15 cellular contexts compared by ENCODE assay signal in the genomic region with DNA sequence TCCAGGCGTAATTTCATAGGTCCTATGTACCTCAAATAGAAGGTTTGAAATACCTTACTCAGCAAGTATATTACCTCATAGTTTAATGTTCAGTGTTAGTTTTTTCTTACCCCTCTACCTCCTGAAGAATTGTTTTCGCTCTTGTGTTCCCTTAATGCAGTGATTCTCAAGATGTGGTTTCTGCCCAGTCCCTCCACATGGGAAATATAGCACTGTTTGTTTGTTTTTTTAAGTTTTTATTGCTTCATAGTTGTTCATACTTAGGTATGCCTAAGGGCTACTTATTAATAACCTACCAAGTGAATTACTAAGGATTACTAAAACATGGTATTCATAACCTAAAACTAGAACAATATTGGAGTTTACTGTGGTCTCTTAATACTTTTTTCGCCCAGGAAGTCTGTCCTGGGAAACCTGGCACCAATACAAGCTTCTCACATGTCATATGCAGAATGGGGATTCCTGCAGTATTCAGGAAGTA. TPM values are rescaled to one million over a fixed set of nuclear protein-coding genes. Genes with fewer than 3 reads are reported as not detected.
DNase-seq lines count a peak whose midpoint lies in the region; ATAC-seq and TF ChIP-seq lines count a peak whose summit lies in the region.
"Had no signal": no experiment of that assay in that cellular context is flagged by ENCODE, and none has a peak within 500 bp of the region (broad histone marks: within the 10 kb centered on the region; RNA-seq: fewer than 3 reads in every experiment).

No MANE protein-coding gene starts in this region.

- H3K4me1 ChIP-seq in A673 (ENCODE audit: insufficient read depth, low read length, poor library complexity, severe bottlenecking) = peaks cover 24% of the 10 kb centered on the region

- peak overlapping the region; percentile 24 for H3K27ac ChIP-seq in A673 (ENCODE audit: low read depth, low read length, poor library complexity, severe bottlenecking)

- BruUV-seq in A673 (replicated peaks; lab: Mats Ljungman, UMichigan) = no TSS peak

- in situ Hi-C loops in astrocyte of the spinal cord (cut with HindIII; ENCODE audit: low sequenced_read_pairs) = no loop called here

- CTCF ChIA-PET in A673 (lab: Charles Lee) = no interaction called here

- peak; percentile 18 for DNase-seq in A673 (ENCODE audit: low spot score)
- DNase-seq in LHCN-M2 (ENCODE audit: low read depth) = peak; percentile 75
- DNase-seq in astrocyte of the spinal cord (ENCODE audit: low read depth, low spot score) = peak; percentile 60
- DNase-seq in iris pigment epithelial cell (ENCODE audit: low read depth) = peak; percentile 88
- DNase-seq in SHP77 (lab: John Stamatoyannopoulos, UW) = no peak
- DNase-seq in Right ventricle myocardium superior = no peak
- no peak for DNase-seq in cardiac septum (ENCODE audit: low spot score)
- DNase-seq: activated CD4-positive, CD25-positive, alpha-beta regulatory T cell; activated T-cell treated with anti-CD3 and anti-CD28 coated beads, Interleukin-2, amount 50 U/mL, for 24 hours; AML-193; effector memory CD4-positive, alpha-beta T cell; NCI-H1436 treated with DMSO at 0.1 percent for 48 hours; NCI-H774; stimulated activated CD4-positive, alpha-beta T cell treated with anti-CD3 and anti-CD28 coated beads, Interleukin-2, amount 100 ng/mL, for 24 hours had no signal

- H3K27me3 ChIP-seq in A673 (replicated peaks; ENCODE audit: insufficient read depth, low read depth, low read length, poor library complexity) = no peaks in the 10 kb centered on the region

- H3K9me3 ChIP-seq in A673 (ENCODE audit: low read depth, low read length, poor library complexity, severe bottlenecking) = no peaks in the 10 kb centered on the region

- TF ChIP-seq CTCF in A673 (conservative IDR thresholded peaks at IDR 0.05; ENCODE audit: low read depth, low read length) (no peak), astrocyte of the spinal cord (IDR thresholded peaks at IDR 0.05; ENCODE audit: low read depth, low read length) (no peak)

- ATAC-seq in GM19351 (IDR thresholded peaks at IDR 0.05; ENCODE audit: unreplicated experiment) (no peak), Right ventricle myocardium superior (ENCODE audit: poor library complexity) (no peak)

- H3K36me3 ChIP-seq in A673 (ENCODE audit: insufficient read depth, low read length, poor library complexity, severe bottlenecking) = peaks cover 3% of the 10 kb centered on the region

- H3K4me3 ChIP-seq in A673 (ENCODE audit: low read depth, low read length, poor library complexity, severe bottlenecking) (no peak overlapping the region), astrocyte of the spinal cord (ENCODE audit: low read depth, low read length) (no peak overlapping the region)

- POLR2A ChIA-PET in A673 (lab: Charles Lee; ENCODE audit: low non-redundant PET) = no interaction called here

- intact Hi-C loops in A673 (cut with micrococcal nuclease; ENCODE audit: unreplicated experiment) = no loop called here
- intact Hi-C loops in Right ventricle myocardium superior (cut with DNase I) = no loop called here
- intact Hi-C loops in cardiac septum (cut with DNase I) = no loop called here

RNA-seq across cellular contexts. Expression of a gene that starts 5.0 kb away (rescaled TPM):
- total RNA-seq in A673 (2021) (45.6 and 47.6 TPM in 2 replicates), LHCN-M2 (2014; rRNA removed) (32.6 and 34.9 TPM in 2 replicates), Right ventricle myocardium superior (13.4 TPM), cardiac septum (17.1 TPM)
- polyA plus RNA-seq in LHCN-M2 (2012) = 15.0 TPM

RNA-seq across cellular contexts. Expression of a gene that starts 5.3 kb away (rescaled TPM):
- total RNA-seq in A673 (2021) (128 and 133 TPM in 2 replicates), LHCN-M2 (2014; rRNA removed) (102 and 109 TPM in 2 replicates), Right ventricle myocardium superior (54.8 TPM), cardiac septum (58.1 TPM)
- polyA plus RNA-seq in LHCN-M2 (2012) = 55.2 TPM

RNA-seq across cellular contexts. Expression of a gene that starts 54.0 kb away (rescaled TPM):
- total RNA-seq in A673 (2021) = 33.1 and 35.1 TPM in 2 replicates
- total RNA-seq in LHCN-M2 (2014; rRNA removed) = 73.9 and 76.1 TPM in 2 replicates
- 40.8 TPM for polyA plus RNA-seq in LHCN-M2 (2012)
- total RNA-seq in Right ventricle myocardium superior = 58.2 TPM
- total RNA-seq in cardiac septum = 41.5 TPM

Comparison
In these comparisons a context has a peak if more than half of its experiments do, and no peak if none do; other contexts are left out.
1. DNase-seq: peak in A673 (single experiment), LHCN-M2 (single experiment), astrocyte of the spinal cord (single experiment) and iris pigment epithelial cell (single experiment); none in SHP77 (0 of 2), Right ventricle myocardium superior (single experiment) and cardiac septum (single experiment).